8 cellular contexts compared by ENCODE assay signal in the genomic region with DNA sequence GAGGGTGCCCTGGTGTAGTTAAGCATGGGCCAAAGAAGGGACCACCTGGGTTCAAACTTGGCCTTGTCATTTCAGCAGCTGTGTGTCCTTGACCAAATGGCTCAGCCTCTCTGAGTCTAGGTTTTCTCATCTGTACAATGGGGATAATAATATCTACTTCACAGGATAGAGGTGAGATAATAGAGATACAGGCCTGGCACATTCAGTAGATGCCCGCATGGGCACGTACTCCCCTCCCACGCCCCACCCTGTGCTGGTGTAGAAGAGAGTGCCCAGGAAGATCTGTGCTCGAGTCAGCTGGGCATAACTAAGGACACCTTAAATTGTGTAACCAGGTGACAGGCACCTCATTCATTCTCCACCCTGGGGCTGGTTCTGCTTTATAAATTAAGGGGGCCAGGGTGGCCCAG. TPM values are rescaled to one million over a fixed set of nuclear protein-coding genes. Genes with fewer than 3 reads are reported as not detected.
DNase-seq lines count a peak whose midpoint lies in the region; ATAC-seq lines count a peak whose summit lies in the region.

No MANE protein-coding gene starts in this region.

- peak; percentile 78 for DNase-seq in activated effector memory CD4-positive, alpha-beta T cell treated with anti-CD3 and anti-CD28 coated beads, Interleukin-2, amount 50 U/mL, for 16 hours
- no peak for DNase-seq in activated effector memory CD4-positive, alpha-beta T cell treated with Interleukin-2 at 50 U/mL for 16 hours
- no peak for DNase-seq in EL
- DNase-seq in NCI-H345 (lab: John Stamatoyannopoulos, UW), result no peak
- DNase-seq in NCI-H2171 (lab: John Stamatoyannopoulos, UW), result no peak

- no peaks in the 10 kb centered on the region for H3K27me3 ChIP-seq in esophagus (ENCODE audit: control insufficient read depth in 1 of 2, insufficient read depth in 2 of 2, low read length in 2 of 2)
- no peaks in the 10 kb centered on the region for H3K27me3 ChIP-seq in stomach smooth muscle (ENCODE audit: control insufficient read depth in 1 of 2, insufficient read depth in 2 of 2, low read length in 2 of 2)

- peak overlapping the region; percentile 79 to 80 for H3K9ac ChIP-seq in stomach smooth muscle (ENCODE audit: low read length in 2 of 2)

- ATAC-seq in HG03571 (IDR thresholded peaks at IDR 0.05; ENCODE audit: unreplicated experiment), result peak; percentile 4

- no peaks in the 10 kb centered on the region for H3K9me3 ChIP-seq in esophagus (ENCODE audit: control insufficient read depth in 2 of 2, insufficient read depth in 1 of 2, low read depth in 1 of 2, low read length in 1 of 2)
- H3K9me3 ChIP-seq in stomach smooth muscle (ENCODE audit: control insufficient read depth in 2 of 2, low read length in 2 of 2), result no peaks in the 10 kb centered on the region

- peak overlapping the region; percentile 87 to 94 for H3K27ac ChIP-seq in esophagus (ENCODE audit: low read depth in 2 of 2, low read length in 1 of 2)
- peak overlapping the region; percentile 67 for H3K27ac ChIP-seq in stomach smooth muscle (ENCODE audit: low read length)

- no peaks in the 10 kb centered on the region for H3K36me3 ChIP-seq in esophagus (ENCODE audit: control insufficient read depth in 2 of 2, insufficient read depth in 2 of 2, low read length in 1 of 2)
- no peaks in the 10 kb centered on the region for H3K36me3 ChIP-seq in stomach smooth muscle (ENCODE audit: control insufficient read depth in 2 of 2, insufficient read depth in 2 of 2, low read length in 2 of 2)

- H3K4me1 ChIP-seq in esophagus (ENCODE audit: control insufficient read depth in 2 of 2, insufficient read depth in 2 of 2, low read length in 1 of 2), result peaks cover 0 to 4% of the 10 kb centered on the region in 2 donors
- peaks cover 29% of the 10 kb centered on the region for H3K4me1 ChIP-seq in stomach smooth muscle (ENCODE audit: control insufficient read depth, insufficient read depth, low read length)

- peak overlapping the region; percentile 39 to 70 for H3K4me3 ChIP-seq in esophagus (ENCODE audit: low read depth in 1 of 2, low read length in 2 of 2)
- peak overlapping the region; percentile 75 to 83 for H3K4me3 ChIP-seq in stomach smooth muscle (ENCODE audit: low read length in 2 of 2)

- 41 to 67% methylated on average over 4 of the region's 4 CpGs for WGBS in esophagus, 2 donors

RNA-seq across cellular contexts. Expression of gene TMEM185B, which starts 8.4 kb away (rescaled TPM):
- 1 to 10 TPM; 3.6 to 8.8 TPM for polyA plus RNA-seq in esophagus

RNA-seq across cellular contexts. Expression of gene RALB, which starts 21.1 kb away (rescaled TPM):
- 10 to 100 TPM; 37.1 to 62.4 TPM for polyA plus RNA-seq in esophagus
